In genomic region chr15:26720546-26720945, GRCh38 we compare ENCODE assay signal across 30 cellular contexts. TPM values are rescaled to one million over a fixed set of nuclear protein-coding genes. Genes with fewer than 3 reads are reported as not detected.
"Had no signal": no experiment of that assay in that cellular context is flagged by ENCODE, and none has a peak within 500 bp of the region (broad histone marks: within the 10 kb centered on the region; RNA-seq: fewer than 3 reads in every experiment).

No MANE protein-coding gene starts in this region.

- H3K4me3 ChIP-seq: ascending aorta, esophagus squamous epithelium, heart right ventricle, ovary, psoas muscle, sigmoid colon, suprapubic skin, tibial artery had no signal

- H3K9me3 ChIP-seq: ascending aorta, esophagus squamous epithelium, ovary, psoas muscle, sigmoid colon, suprapubic skin, tibial artery had no signal

- H3K4me3 Mint-ChIP-seq: activated CD4-positive, alpha-beta memory T cell treated with anti-CD3 and anti-CD28 coated beads, Interleukin-2, amount 10 ng/mL, durations not matched to agents 7 days and 5 days; activated CD4-positive, alpha-beta T cell treated with anti-CD3 and anti-CD28 coated beads, Interleukin-2, amount 10 ng/mL, durations not matched to agents 7 days and 5 days; activated naive CD4-positive, alpha-beta T cell treated with anti-CD3 and anti-CD28 coated beads, Interleukin-2, amount 10 ng/mL, durations not matched to agents 7 days and 5 days; activated naive CD8-positive, alpha-beta T cell treated with anti-CD3 and anti-CD28 coated beads, Interleukin-2, amount 10 ng/mL, durations not matched to agents 7 days and 5 days; activated T-cell treated with anti-CD3 and anti-CD28 coated beads, Interleukin-2, amount 50 U/mL, for 24 hours; dendritic cell treated with granulocyte-macrophage colony-stimulating factor and Interleukin-4, amounts not matched to agents 40 ng/mL and 50 ng/mL, for 4 days; immature natural killer cell; mesothelial cell of epicardium; nephron progenitor cell had no signal

- H3K27ac Mint-ChIP-seq: activated CD4-positive, alpha-beta memory T cell treated with anti-CD3 and anti-CD28 coated beads, Interleukin-2, amount 10 ng/mL, durations not matched to agents 7 days and 5 days; activated CD4-positive, alpha-beta T cell treated with anti-CD3 and anti-CD28 coated beads, Interleukin-2, amount 10 ng/mL, durations not matched to agents 7 days and 5 days; activated naive CD4-positive, alpha-beta T cell treated with anti-CD3 and anti-CD28 coated beads, Interleukin-2, amount 10 ng/mL, durations not matched to agents 7 days and 5 days; activated naive CD8-positive, alpha-beta T cell treated with anti-CD3 and anti-CD28 coated beads, Interleukin-2, amount 10 ng/mL, durations not matched to agents 7 days and 5 days; activated T-cell treated with anti-CD3 and anti-CD28 coated beads, Interleukin-2, amount 50 U/mL, for 24 hours; dendritic cell treated with granulocyte-macrophage colony-stimulating factor and Interleukin-4, amounts not matched to agents 40 ng/mL and 50 ng/mL, for 4 days; immature natural killer cell; mesothelial cell of epicardium; naive B cell; nephron progenitor cell had no signal

- FAIRE-seq: kidney, small intestine had no signal

- DNase-seq: activated CD4-positive, alpha-beta memory T cell treated with anti-CD3 and anti-CD28 coated beads, Interleukin-2, amount 10 ng/mL, durations not matched to agents 7 days and 5 days; activated CD4-positive, alpha-beta T cell treated with anti-CD3 and anti-CD28 coated beads for 1 hour; activated CD4-positive, alpha-beta T cell treated with anti-CD3 and anti-CD28 coated beads, Interleukin-2, amount 10 ng/mL, durations not matched to agents 7 days and 5 days; activated CD8-positive, alpha-beta memory T cell treated with anti-CD3 and anti-CD28 coated beads, Interleukin-2, amount 50 U/mL, for 48 hours; activated gamma-delta T cell; activated naive CD4-positive, alpha-beta T cell treated with anti-CD3 and anti-CD28 coated beads, Interleukin-2, amount 10 ng/mL, durations not matched to agents 7 days and 5 days; activated naive CD8-positive, alpha-beta T cell treated with anti-CD3 and anti-CD28 coated beads, Interleukin-2, amount 10 ng/mL, durations not matched to agents 7 days and 5 days; activated T-cell treated with anti-CD3 and anti-CD28 coated beads, Interleukin-2, amount 50 U/mL, for 24 hours; central memory CD4-positive, alpha-beta T cell; esophagus squamous epithelium; foreskin melanocyte; heart right ventricle; immature natural killer cell; kidney; left colon; mammary epithelial cell; naive B cell; nephron progenitor cell; ovary; psoas muscle; sigmoid colon; small intestine; stimulated activated naive CD4-positive, alpha-beta T cell; T-helper 2 cell; tibial artery had no signal

- H3K4me1 ChIP-seq: ascending aorta, esophagus squamous epithelium, heart right ventricle, psoas muscle, sigmoid colon, suprapubic skin, tibial artery had no signal

- ATAC-seq: heart right ventricle, left colon, psoas muscle had no signal

- H3K27ac ChIP-seq: ascending aorta, esophagus squamous epithelium, heart right ventricle, ovary, psoas muscle, sigmoid colon, suprapubic skin, tibial artery had no signal

- H3K4me1 Mint-ChIP-seq: activated CD4-positive, alpha-beta memory T cell treated with anti-CD3 and anti-CD28 coated beads, Interleukin-2, amount 10 ng/mL, durations not matched to agents 7 days and 5 days; activated CD4-positive, alpha-beta T cell treated with anti-CD3 and anti-CD28 coated beads, Interleukin-2, amount 10 ng/mL, durations not matched to agents 7 days and 5 days; activated naive CD4-positive, alpha-beta T cell treated with anti-CD3 and anti-CD28 coated beads, Interleukin-2, amount 10 ng/mL, durations not matched to agents 7 days and 5 days; activated naive CD8-positive, alpha-beta T cell treated with anti-CD3 and anti-CD28 coated beads, Interleukin-2, amount 10 ng/mL, durations not matched to agents 7 days and 5 days; immature natural killer cell had no signal

- H3K27me3 Mint-ChIP-seq: activated CD4-positive, alpha-beta memory T cell treated with anti-CD3 and anti-CD28 coated beads, Interleukin-2, amount 10 ng/mL, durations not matched to agents 7 days and 5 days; activated CD4-positive, alpha-beta T cell treated with anti-CD3 and anti-CD28 coated beads, Interleukin-2, amount 10 ng/mL, durations not matched to agents 7 days and 5 days; activated naive CD4-positive, alpha-beta T cell treated with anti-CD3 and anti-CD28 coated beads, Interleukin-2, amount 10 ng/mL, durations not matched to agents 7 days and 5 days; activated naive CD8-positive, alpha-beta T cell treated with anti-CD3 and anti-CD28 coated beads, Interleukin-2, amount 10 ng/mL, durations not matched to agents 7 days and 5 days; activated T-cell treated with anti-CD3 and anti-CD28 coated beads, Interleukin-2, amount 50 U/mL, for 24 hours; dendritic cell treated with granulocyte-macrophage colony-stimulating factor and Interleukin-4, amounts not matched to agents 40 ng/mL and 50 ng/mL, for 4 days; naive B cell had no signal

- H3K36me3 Mint-ChIP-seq: activated naive CD4-positive, alpha-beta T cell treated with anti-CD3 and anti-CD28 coated beads, Interleukin-2, amount 10 ng/mL, durations not matched to agents 7 days and 5 days; activated naive CD8-positive, alpha-beta T cell treated with anti-CD3 and anti-CD28 coated beads, Interleukin-2, amount 10 ng/mL, durations not matched to agents 7 days and 5 days; mesothelial cell of epicardium; naive B cell had no signal

- H3K36me3 ChIP-seq: ascending aorta, esophagus squamous epithelium, heart right ventricle, ovary, sigmoid colon, suprapubic skin, tibial artery had no signal

- H3K27me3 ChIP-seq: ascending aorta, esophagus squamous epithelium, ovary, sigmoid colon, suprapubic skin, tibial artery had no signal

RNA-seq across cellular contexts. Expression of gene GABRB3, which starts 52.3 kb away (rescaled TPM):
- total RNA-seq: activated CD4-positive, alpha-beta memory T cell treated with anti-CD3 and anti-CD28 coated beads, Interleukin-2, amount 10 ng/mL, durations not matched to agents 7 days and 5 days; activated naive CD8-positive, alpha-beta T cell treated with anti-CD3 and anti-CD28 coated beads, Interleukin-2, amount 10 ng/mL, durations not matched to agents 7 days and 5 days; ascending aorta; glomerular endothelial cell had no signal
